In genomic region chr16:87766485-87766797, GRCh38 we compare ENCODE assay signal across 8 cellular contexts. TPM values are rescaled to one million over a fixed set of nuclear protein-coding genes. Genes with fewer than 3 reads are reported as not detected.
DNase-seq lines count a peak whose midpoint lies in the region; ATAC-seq and TF ChIP-seq lines count a peak whose summit lies in the region.

No MANE protein-coding gene starts in this region.

- peaks cover 0 to 4% (median 0%) of the 10 kb centered on the region in 8 donors for H3K9me3 Mint-ChIP-seq in CD4-positive, alpha-beta memory T cell

- H3K4me2 ChIP-seq in PC-9, result peak overlapping the region; percentile 99

- POLR2A ChIA-PET in CD4-positive, alpha-beta memory T cell (lab: Charles Lee; ENCODE audit: partially characterized antibody), result interaction anchor here (0.7 to 3.2 kb wide), 17 partner anchors 13 to 937 kb away, joined by 3 to 23 read pairs (median 4); partner anchors contain the start of genes BANP and SLC7A5
- POLR2A ChIA-PET in PC-9 (lab: Charles Lee; ENCODE audit: unreplicated experiment), result interaction anchor here (0.6 to 0.9 kb wide), 2 partner anchors 185 to 1205 kb away, joined by 7 to 10 read pairs; partner anchors contain the start of gene BANP

- peaks cover 48% of the 10 kb centered on the region for H3K79me2 ChIP-seq in PC-9 (ENCODE audit: low read depth)

- H4K20me1 ChIP-seq in PC-9 (ENCODE audit: insufficient read depth), result peaks cover 6% of the 10 kb centered on the region; the same call in 1 of the 2 replicates

- peak in 1 of 5 donors; percentile 27 for DNase-seq in CD4-positive, alpha-beta memory T cell
- no peak for DNase-seq in PC-9
- no peak for DNase-seq in epithelial cell of esophagus (ENCODE audit: low read depth)
- DNase-seq in SKM-1 treated with dmso at 0.1 percent for 144 hours (lab: John Stamatoyannopoulos, UW; ENCODE audit: unreplicated experiment), result no peak
- DNase-seq in SW480 (ENCODE audit: low spot score), result no peak
- no peak for DNase-seq in amygdala (lab: John Stamatoyannopoulos, UW)

- BruUV-seq in PC-9 (replicated peaks; lab: Mats Ljungman, UMichigan), result no TSS peak

- no peaks in the 10 kb centered on the region for H3K27me3 ChIP-seq in CD4-positive, alpha-beta memory T cell (ENCODE audit: insufficient read depth, low read length)
- H3K27me3 ChIP-seq in PC-9 (ENCODE audit: insufficient read depth, low read depth) (no peaks in the 10 kb centered on the region), neutrophil (no peaks in the 10 kb centered on the region)

- no peaks in the 10 kb centered on the region for H3K9me2 ChIP-seq in PC-9 (ENCODE audit: insufficient read depth)

- peak overlapping the region in 6 of 7 donors; percentile 98 to 100 (median 99) for H3K27ac Mint-ChIP-seq in CD4-positive, alpha-beta memory T cell

- intact Hi-C loops in CD4-positive, alpha-beta memory T cell (cut with micrococcal nuclease), result loop anchor here (1.0 to 5.0 kb wide), 2 partner anchors 185 to 374 kb away; partner anchors contain the start of genes BANP and MAP1LC3B
- intact Hi-C loops in PC-9 (cut with micrococcal nuclease; ENCODE audit: unreplicated experiment), result loop anchor here (5.0 kb wide), 2 partner anchors 374 to 1204 kb away; partner anchors contain the start of gene MAP1LC3B

- H3K4me3 Mint-ChIP-seq in CD4-positive, alpha-beta memory T cell, result peak overlapping the region; percentile 97 to 100 (median 100)

- peaks cover 44% of the 10 kb centered on the region for H3K4me1 ChIP-seq in CD4-positive, alpha-beta memory T cell (ENCODE audit: insufficient read depth, low read length)
- peaks cover 11% of the 10 kb centered on the region; the same call in 1 of the 2 replicates for H3K4me1 ChIP-seq in PC-9 (replicated peaks; ENCODE audit: insufficient read depth)
- peaks cover 11 to 15% of the 10 kb centered on the region in 2 experiments for H3K4me1 ChIP-seq in neutrophil (ENCODE audit: control insufficient read depth in 1 of 2, insufficient read depth in 1 of 2, low read depth in 1 of 2, low read length in 1 of 2)

- peak overlapping the region; percentile 85 for H3K27ac ChIP-seq in CD4-positive, alpha-beta memory T cell (ENCODE audit: low read depth, low read length)
- peak overlapping the region; percentile 52 for H3K27ac ChIP-seq in PC-9
- peak overlapping the region; percentile 92 for H3K27ac ChIP-seq in neutrophil

- peaks cover 25 to 47% (median 35%) of the 10 kb centered on the region in 4 donors for H3K4me1 Mint-ChIP-seq in CD4-positive, alpha-beta memory T cell

- CTCF ChIA-PET in CD4-positive, alpha-beta memory T cell (lab: Charles Lee; ENCODE audit: partially characterized antibody), result interaction anchor here (0.8 to 4.1 kb wide), 7 partner anchors 8 to 372 kb away, joined by 3 to 34 read pairs (median 5); no protein-coding TSS in a partner anchor
- CTCF ChIA-PET in PC-9 (lab: Charles Lee), result interaction anchor here (1.0 to 1.1 kb wide), 2 partner anchors 12 to 13 kb away, joined by 3 to 10 read pairs; no protein-coding TSS in a partner anchor

- TF ChIP-seq CTCF in PC-9 (conservative IDR thresholded peaks at IDR 0.05) (no peak), epithelial cell of esophagus (IDR thresholded peaks at IDR 0.05; ENCODE audit: insufficient read depth, low read depth, low read length, missing control alignments) (no peak), neutrophil (IDR thresholded peaks at IDR 0.05) (no peak)

- peak overlapping the region; percentile 92 for H2AFZ ChIP-seq in PC-9

- H3K9me3 ChIP-seq in CD4-positive, alpha-beta memory T cell (ENCODE audit: control insufficient read depth in 1 of 2, low read length in 2 of 2), result no peaks in the 10 kb centered on the region
- H3K9me3 ChIP-seq in PC-9 (ENCODE audit: insufficient read depth, low read depth) (no peaks in the 10 kb centered on the region), neutrophil (no peaks in the 10 kb centered on the region)

- H3K36me3 Mint-ChIP-seq in CD4-positive, alpha-beta memory T cell, result peaks cover 16 to 34% of the 10 kb centered on the region in 2 donors

- H3K27me3 Mint-ChIP-seq in CD4-positive, alpha-beta memory T cell, result no peaks in the 10 kb centered on the region

- H3F3A ChIP-seq in PC-9 (ENCODE audit: insufficient read depth, low read depth), result peaks cover 17% of the 10 kb centered on the region

- peak overlapping the region; percentile 7 to 80 for H3K4me3 ChIP-seq in CD4-positive, alpha-beta memory T cell (ENCODE audit: low read length in 2 of 2)
- peak overlapping the region; percentile 90 for H3K4me3 ChIP-seq in PC-9
- peak overlapping the region; percentile 87 for H3K4me3 ChIP-seq in epithelial cell of esophagus (ENCODE audit: low read length)
- H3K4me3 ChIP-seq in neutrophil (ENCODE audit: low read depth in 1 of 2, low read length in 1 of 2), result peak overlapping the region; percentile 90 to 96

- H3K36me3 ChIP-seq in CD4-positive, alpha-beta memory T cell (ENCODE audit: insufficient read depth, low read length), result peaks cover 15% of the 10 kb centered on the region
- H3K36me3 ChIP-seq in PC-9 (ENCODE audit: low read depth) (peaks cover 17% of the 10 kb centered on the region; the same call in 1 of the 2 replicates), neutrophil (peaks cover 17% of the 10 kb centered on the region)

- no peak for ATAC-seq in HG02678 (IDR thresholded peaks at IDR 0.05; ENCODE audit: unreplicated experiment)

RNA-seq across cellular contexts. Expression of gene KLHDC4, which starts 0.7 kb away (rescaled TPM):
- total RNA-seq in CD4-positive, alpha-beta memory T cell, result 10 to 100 TPM; 82.4 to 90.0 TPM
- polyA plus RNA-seq in CD4-positive, alpha-beta memory T cell, result 10 to 100 TPM; 16.3 to 18.0 TPM
- total RNA-seq in PC-9 (2021), result 66.5 and 74.2 TPM in 2 replicates
